ENCODE assay signal across 2 cellular contexts in the genomic region with DNA sequence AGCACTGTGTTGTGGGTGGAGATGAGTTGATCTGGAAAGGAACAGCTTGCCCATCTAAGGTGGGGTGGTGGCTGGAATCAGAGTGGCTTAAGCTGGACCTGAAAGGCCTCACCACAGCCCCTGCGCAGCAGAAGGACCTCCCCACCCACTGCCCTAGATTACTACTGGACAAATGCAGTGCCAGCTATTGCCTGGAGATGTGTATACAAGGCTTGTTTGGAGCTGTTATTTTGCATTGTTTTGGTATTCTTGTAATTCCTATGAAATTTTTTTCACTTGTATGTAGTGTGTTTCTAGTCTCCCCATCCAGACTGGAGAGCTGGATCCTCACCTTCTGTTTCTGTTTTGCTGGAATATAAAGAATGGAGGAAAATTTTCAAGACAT.
TF ChIP-seq lines count a peak whose summit lies in the region.

No MANE protein-coding gene starts in this region.

TF ChIP-seq in A549, 52 proteins besides CTCF, POLR2A, EP300 and RAD21:
- TF ChIP-seq, protein P1, sequence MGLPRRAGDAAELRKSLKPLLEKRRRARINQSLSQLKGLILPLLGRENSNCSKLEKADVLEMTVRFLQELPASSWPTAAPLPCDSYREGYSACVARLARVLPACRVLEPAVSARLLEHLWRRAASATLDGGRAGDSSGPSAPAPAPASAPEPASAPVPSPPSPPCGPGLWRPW (IDR thresholded peaks at IDR 0.05) = no peak
- TF ChIP-seq MYC (IDR thresholded peaks at IDR 0.05; ENCODE audit: borderline replicate concordance, low read length) = no peak
- no peak for TF ChIP-seq FOXS1 (CRISPR knock-in tag; IDR thresholded peaks at IDR 0.05)
- no peak for TF ChIP-seq ESRRA (IDR thresholded peaks at IDR 0.05; ENCODE audit: borderline replicate concordance, low read length)
- TF ChIP-seq NFE2L2 (conservative IDR thresholded peaks at IDR 0.05; ENCODE audit: low read length) = no peak
- TF ChIP-seq RNF2 (IDR thresholded peaks at IDR 0.05; ENCODE audit: borderline replicate concordance, low read depth) = no peak
- no peak for TF ChIP-seq HOXB13 (CRISPR knock-in tag; IDR thresholded peaks at IDR 0.05; ENCODE audit: low read depth)
- TF ChIP-seq EHMT2 (IDR thresholded peaks at IDR 0.05; ENCODE audit: low read depth) = no peak
- no peak for TF ChIP-seq EHF (CRISPR knock-in tag; IDR thresholded peaks at IDR 0.05)

TF ChIP-seq in GM23338, 12 proteins besides CTCF, POLR2A, EP300 and RAD21 (continued from another document):
- TF ChIP-seq, protein P2, sequence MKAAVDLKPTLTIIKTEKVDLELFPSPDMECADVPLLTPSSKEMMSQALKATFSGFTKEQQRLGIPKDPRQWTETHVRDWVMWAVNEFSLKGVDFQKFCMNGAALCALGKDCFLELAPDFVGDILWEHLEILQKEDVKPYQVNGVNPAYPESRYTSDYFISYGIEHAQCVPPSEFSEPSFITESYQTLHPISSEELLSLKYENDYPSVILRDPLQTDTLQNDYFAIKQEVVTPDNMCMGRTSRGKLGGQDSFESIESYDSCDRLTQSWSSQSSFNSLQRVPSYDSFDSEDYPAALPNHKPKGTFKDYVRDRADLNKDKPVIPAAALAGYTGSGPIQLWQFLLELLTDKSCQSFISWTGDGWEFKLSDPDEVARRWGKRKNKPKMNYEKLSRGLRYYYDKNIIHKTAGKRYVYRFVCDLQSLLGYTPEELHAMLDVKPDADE (IDR thresholded peaks at IDR 0.05) = no peak
- TF ChIP-seq, protein P3, sequence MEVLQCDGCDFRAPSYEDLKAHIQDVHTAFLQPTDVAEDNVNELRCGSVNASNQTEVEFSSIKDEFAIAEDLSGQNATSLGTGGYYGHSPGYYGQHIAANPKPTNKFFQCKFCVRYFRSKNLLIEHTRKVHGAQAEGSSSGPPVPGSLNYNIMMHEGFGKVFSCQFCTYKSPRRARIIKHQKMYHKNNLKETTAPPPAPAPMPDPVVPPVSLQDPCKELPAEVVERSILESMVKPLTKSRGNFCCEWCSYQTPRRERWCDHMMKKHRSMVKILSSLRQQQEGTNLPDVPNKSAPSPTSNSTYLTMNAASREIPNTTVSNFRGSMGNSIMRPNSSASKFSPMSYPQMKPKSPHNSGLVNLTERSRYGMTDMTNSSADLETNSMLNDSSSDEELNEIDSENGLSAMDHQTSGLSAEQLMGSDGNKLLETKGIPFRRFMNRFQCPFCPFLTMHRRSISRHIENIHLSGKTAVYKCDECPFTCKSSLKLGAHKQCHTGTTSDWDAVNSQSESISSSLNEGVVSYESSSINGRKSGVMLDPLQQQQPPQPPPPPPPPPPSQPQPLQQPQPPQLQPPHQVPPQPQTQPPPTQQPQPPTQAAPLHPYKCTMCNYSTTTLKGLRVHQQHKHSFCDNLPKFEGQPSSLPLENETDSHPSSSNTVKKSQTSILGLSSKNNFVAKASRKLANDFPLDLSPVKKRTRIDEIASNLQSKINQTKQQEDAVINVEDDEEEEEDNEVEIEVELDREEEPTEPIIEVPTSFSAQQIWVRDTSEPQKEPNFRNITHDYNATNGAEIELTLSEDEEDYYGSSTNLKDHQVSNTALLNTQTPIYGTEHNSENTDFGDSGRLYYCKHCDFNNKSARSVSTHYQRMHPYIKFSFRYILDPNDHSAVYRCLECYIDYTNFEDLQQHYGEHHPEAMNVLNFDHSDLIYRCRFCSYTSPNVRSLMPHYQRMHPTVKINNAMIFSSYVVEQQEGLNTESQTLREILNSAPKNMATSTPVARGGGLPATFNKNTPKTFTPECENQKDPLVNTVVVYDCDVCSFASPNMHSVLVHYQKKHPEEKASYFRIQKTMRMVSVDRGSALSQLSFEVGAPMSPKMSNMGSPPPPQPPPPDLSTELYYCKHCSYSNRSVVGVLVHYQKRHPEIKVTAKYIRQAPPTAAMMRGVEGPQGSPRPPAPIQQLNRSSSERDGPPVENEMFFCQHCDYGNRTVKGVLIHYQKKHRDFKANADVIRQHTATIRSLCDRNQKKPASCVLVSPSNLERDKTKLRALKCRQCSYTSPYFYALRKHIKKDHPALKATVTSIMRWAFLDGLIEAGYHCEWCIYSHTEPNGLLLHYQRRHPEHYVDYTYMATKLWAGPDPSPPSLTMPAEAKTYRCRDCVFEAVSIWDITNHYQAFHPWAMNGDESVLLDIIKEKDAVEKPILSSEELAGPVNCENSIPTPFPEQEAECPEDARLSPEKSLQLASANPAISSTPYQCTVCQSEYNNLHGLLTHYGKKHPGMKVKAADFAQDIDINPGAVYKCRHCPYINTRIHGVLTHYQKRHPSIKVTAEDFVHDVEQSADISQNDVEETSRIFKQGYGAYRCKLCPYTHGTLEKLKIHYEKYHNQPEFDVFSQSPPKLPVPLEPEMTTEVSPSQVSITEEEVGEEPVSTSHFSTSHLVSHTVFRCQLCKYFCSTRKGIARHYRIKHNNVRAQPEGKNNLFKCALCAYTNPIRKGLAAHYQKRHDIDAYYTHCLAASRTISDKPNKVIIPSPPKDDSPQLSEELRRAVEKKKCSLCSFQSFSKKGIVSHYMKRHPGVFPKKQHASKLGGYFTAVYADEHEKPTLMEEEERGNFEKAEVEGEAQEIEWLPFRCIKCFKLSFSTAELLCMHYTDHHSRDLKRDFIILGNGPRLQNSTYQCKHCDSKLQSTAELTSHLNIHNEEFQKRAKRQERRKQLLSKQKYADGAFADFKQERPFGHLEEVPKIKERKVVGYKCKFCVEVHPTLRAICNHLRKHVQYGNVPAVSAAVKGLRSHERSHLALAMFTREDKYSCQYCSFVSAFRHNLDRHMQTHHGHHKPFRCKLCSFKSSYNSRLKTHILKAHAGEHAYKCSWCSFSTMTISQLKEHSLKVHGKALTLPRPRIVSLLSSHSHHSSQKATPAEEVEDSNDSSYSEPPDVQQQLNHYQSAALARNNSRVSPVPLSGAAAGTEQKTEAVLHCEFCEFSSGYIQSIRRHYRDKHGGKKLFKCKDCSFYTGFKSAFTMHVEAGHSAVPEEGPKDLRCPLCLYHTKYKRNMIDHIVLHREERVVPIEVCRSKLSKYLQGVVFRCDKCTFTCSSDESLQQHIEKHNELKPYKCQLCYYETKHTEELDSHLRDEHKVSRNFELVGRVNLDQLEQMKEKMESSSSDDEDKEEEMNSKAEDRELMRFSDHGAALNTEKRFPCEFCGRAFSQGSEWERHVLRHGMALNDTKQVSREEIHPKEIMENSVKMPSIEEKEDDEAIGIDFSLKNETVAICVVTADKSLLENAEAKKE (CRISPR knock-in tag; IDR thresholded peaks at IDR 0.05) = no peak
- TF ChIP-seq NANOG (IDR thresholded peaks at IDR 0.05; ENCODE audit: borderline replicate concordance) = no peak
- TF ChIP-seq EZH2 (IDR thresholded peaks at IDR 0.05; ENCODE audit: low read depth, unreplicated experiment) = no peak
- TF ChIP-seq, protein P4, sequence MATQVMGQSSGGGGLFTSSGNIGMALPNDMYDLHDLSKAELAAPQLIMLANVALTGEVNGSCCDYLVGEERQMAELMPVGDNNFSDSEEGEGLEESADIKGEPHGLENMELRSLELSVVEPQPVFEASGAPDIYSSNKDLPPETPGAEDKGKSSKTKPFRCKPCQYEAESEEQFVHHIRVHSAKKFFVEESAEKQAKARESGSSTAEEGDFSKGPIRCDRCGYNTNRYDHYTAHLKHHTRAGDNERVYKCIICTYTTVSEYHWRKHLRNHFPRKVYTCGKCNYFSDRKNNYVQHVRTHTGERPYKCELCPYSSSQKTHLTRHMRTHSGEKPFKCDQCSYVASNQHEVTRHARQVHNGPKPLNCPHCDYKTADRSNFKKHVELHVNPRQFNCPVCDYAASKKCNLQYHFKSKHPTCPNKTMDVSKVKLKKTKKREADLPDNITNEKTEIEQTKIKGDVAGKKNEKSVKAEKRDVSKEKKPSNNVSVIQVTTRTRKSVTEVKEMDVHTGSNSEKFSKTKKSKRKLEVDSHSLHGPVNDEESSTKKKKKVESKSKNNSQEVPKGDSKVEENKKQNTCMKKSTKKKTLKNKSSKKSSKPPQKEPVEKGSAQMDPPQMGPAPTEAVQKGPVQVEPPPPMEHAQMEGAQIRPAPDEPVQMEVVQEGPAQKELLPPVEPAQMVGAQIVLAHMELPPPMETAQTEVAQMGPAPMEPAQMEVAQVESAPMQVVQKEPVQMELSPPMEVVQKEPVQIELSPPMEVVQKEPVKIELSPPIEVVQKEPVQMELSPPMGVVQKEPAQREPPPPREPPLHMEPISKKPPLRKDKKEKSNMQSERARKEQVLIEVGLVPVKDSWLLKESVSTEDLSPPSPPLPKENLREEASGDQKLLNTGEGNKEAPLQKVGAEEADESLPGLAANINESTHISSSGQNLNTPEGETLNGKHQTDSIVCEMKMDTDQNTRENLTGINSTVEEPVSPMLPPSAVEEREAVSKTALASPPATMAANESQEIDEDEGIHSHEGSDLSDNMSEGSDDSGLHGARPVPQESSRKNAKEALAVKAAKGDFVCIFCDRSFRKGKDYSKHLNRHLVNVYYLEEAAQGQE (IDR thresholded peaks at IDR 0.05; ENCODE audit: unreplicated experiment) = no peak
- TF ChIP-seq ZNF114 (CRISPR knock-in tag; IDR thresholded peaks at IDR 0.05) = no peak
